8 cellular contexts compared by ENCODE assay signal in genomic region chr14:25111061-25111601, GRCh38.
DNase-seq lines count a peak whose midpoint lies in the region; ATAC-seq, FAIRE-seq and TF ChIP-seq lines count a peak whose summit lies in the region.
"Had no signal": no experiment of that assay in that cellular context is flagged by ENCODE, and none has a peak within 500 bp of the region (broad histone marks: within the 10 kb centered on the region; RNA-seq: fewer than 3 reads in every experiment).

No MANE protein-coding gene starts in this region.

- H3K36me3 ChIP-seq in HUES48 (ENCODE audit: control insufficient read depth, insufficient read depth, low read length) (no peaks in the 10 kb centered on the region), kidney (ENCODE audit: control insufficient read depth in 1 of 2, insufficient read depth in 2 of 2, low read length in 2 of 2) (no peaks in the 10 kb centered on the region)

- H3K4me3 ChIP-seq in HUES48 (ENCODE audit: low read depth, low read length) = no peak overlapping the region
- H3K4me3 ChIP-seq in kidney (ENCODE audit: low read length in 2 of 2) = no peak overlapping the region

- H3K4me1 ChIP-seq in HUES48 (ENCODE audit: control insufficient read depth, insufficient read depth, low read length) (peaks cover 7% of the 10 kb centered on the region; the same call in 1 of the 2 replicates), kidney (ENCODE audit: control insufficient read depth in 1 of 2, insufficient read depth in 1 of 2, low read depth in 1 of 2, low read length in 2 of 2) (no peaks in the 10 kb centered on the region)

- ATAC-seq in GM21423 (IDR thresholded peaks at IDR 0.05; ENCODE audit: unreplicated experiment) = no peak

- H3K27ac ChIP-seq in HUES48 (ENCODE audit: low read depth, low read length) (peak overlapping the region; percentile 61), caudate nucleus (ENCODE audit: low read depth, low read length) (peak overlapping the region; percentile 22), temporal lobe (ENCODE audit: low read depth, low read length) (peak overlapping the region; percentile 58), kidney (ENCODE audit: low read depth in 2 of 2, low read length in 2 of 2) (no peak overlapping the region)

- FAIRE-seq in kidney (lab: Jason Lieb, UNC) = no peak

- DNase-seq in caudate nucleus (lab: John Stamatoyannopoulos, UW) = peak in 7 of 61 donors; percentile 3 to 31 (median 8)
- peak; percentile 92 for DNase-seq in kidney tubule cell (ENCODE audit: low spot score)
- DNase-seq in kidney = no peak
- no peak for DNase-seq in Kasumi-1 (lab: John Stamatoyannopoulos, UW)
- DNase-seq: stimulated activated CD4-positive, alpha-beta T cell treated with anti-CD3 and anti-CD28 coated beads, Interleukin-15, amount 100 ng/mL, for 24 hours had no signal

- no peak for TF ChIP-seq CTCF in kidney (IDR thresholded peaks at IDR 0.05; ENCODE audit: borderline replicate concordance, extremely low read depth, insufficient read depth)

- intact Hi-C loops in kidney (cut with DNase I) = no loop called here

- no peaks in the 10 kb centered on the region for H3K9me3 ChIP-seq in HUES48 (ENCODE audit: control insufficient read depth, insufficient read depth, low read length)
- no peaks in the 10 kb centered on the region for H3K9me3 ChIP-seq in kidney (ENCODE audit: control insufficient read depth in 1 of 2, low read length in 2 of 2)

- H3K27me3 ChIP-seq in HUES48 (ENCODE audit: control insufficient read depth, insufficient read depth, low read length) = no peaks in the 10 kb centered on the region

- H3K9ac ChIP-seq in HUES48 (ENCODE audit: low read depth, low read length) (no peak overlapping the region), kidney (ENCODE audit: low read length in 2 of 2) (no peak overlapping the region)

Comparison
In these comparisons a context has a peak if more than half of its experiments do, and no peak if none do; other contexts are left out.
1. H3K27ac ChIP-seq: peak in HUES48 (single experiment), caudate nucleus (single experiment) and temporal lobe (single experiment); none in kidney (0 of 2).